8 cellular contexts compared by ENCODE assay signal in genomic region chr15:79970921-79971434, GRCh38. TPM values are rescaled to one million over a fixed set of nuclear protein-coding genes. Genes with fewer than 3 reads are reported as not detected.
DNase-seq lines count a peak whose midpoint lies in the region; ATAC-seq and TF ChIP-seq lines count a peak whose summit lies in the region.

Gene BCL2A1 (minus strand): TSS chr15:79971196. CDS start chr15:79971119, 77 bp downstream.

- intact Hi-C loops in CD4-positive, alpha-beta T cell (cut with DNase I, micrococcal nuclease) = loop anchor here in 1 of 2 experiments (1.0 kb wide), 2 partner anchors 48 to 75 kb away; no protein-coding TSS in a partner anchor
- intact Hi-C loops in activated CD8-positive, alpha-beta T cell treated with anti-CD3 and anti-CD28 coated beads for 36 hours (cut with micrococcal nuclease) = loop anchor here (1.0 kb wide), 1 partner anchor 48 kb away; no protein-coding TSS in a partner anchor
- intact Hi-C loops in sigmoid colon (cut with DNase I) = no loop called here

- 33 to 57% methylated on average over 6 of the region's 6 CpGs for WGBS in sigmoid colon, 2 donors

- no peak for TF ChIP-seq CTCF in CD4-positive, alpha-beta T cell (IDR thresholded peaks at IDR 0.05)
- no peak for TF ChIP-seq CTCF in activated CD8-positive, alpha-beta T cell treated with anti-CD3 and anti-CD28 coated beads for 36 hours (IDR thresholded peaks at IDR 0.05)
- no peak for TF ChIP-seq CTCF in sigmoid colon (IDR thresholded peaks at IDR 0.05)

- H3K4me3 ChIP-seq in sigmoid colon = no peak within 1 kb of the TSS

- H3K27me3 Mint-ChIP-seq in CD4-positive, alpha-beta T cell = no peaks in the 10 kb centered on the region
- no peaks in the 10 kb centered on the region for H3K27me3 Mint-ChIP-seq in activated CD8-positive, alpha-beta T cell treated with anti-CD3 and anti-CD28 coated beads for 36 hours

- peaks cover 3% of the 10 kb centered on the region for H3K36me3 Mint-ChIP-seq in CD4-positive, alpha-beta T cell (ENCODE audit: low read depth)
- peaks cover 28% of the 10 kb centered on the region for H3K36me3 Mint-ChIP-seq in activated CD8-positive, alpha-beta T cell treated with anti-CD3 and anti-CD28 coated beads for 36 hours (ENCODE audit: low read depth)

- TF ChIP-seq POLR2A in sigmoid colon (IDR thresholded peaks at IDR 0.05) = no peak

- no peak for TF ChIP-seq EP300 in sigmoid colon (IDR thresholded peaks at IDR 0.05)

- POLR2A ChIA-PET in CD4-positive, alpha-beta T cell (lab: Charles Lee) = interaction anchor here (0.6 to 6.8 kb wide), 6 partner anchors 17 to 183 kb away, joined by 3 to 135 read pairs (median 6); partner anchors contain the start of genes FAH, MTHFS and ZFAND6
- POLR2A ChIA-PET in activated CD8-positive, alpha-beta T cell treated with anti-CD3 and anti-CD28 coated beads for 36 hours (lab: Charles Lee) = interaction anchor here (0.7 to 4.8 kb wide), 6 partner anchors 11 to 182 kb away, joined by 3 to 47 read pairs (median 6); partner anchors contain the start of genes FAH and MTHFS

- peaks cover 65% of the 10 kb centered on the region for H3K4me1 Mint-ChIP-seq in CD4-positive, alpha-beta T cell (ENCODE audit: low read depth)
- H3K4me1 Mint-ChIP-seq in activated CD8-positive, alpha-beta T cell treated with anti-CD3 and anti-CD28 coated beads for 36 hours (ENCODE audit: low read depth) = peaks cover 48% of the 10 kb centered on the region

- H3K4me3 Mint-ChIP-seq in CD4-positive, alpha-beta T cell = peak within 1 kb of the TSS; percentile 84
- peak within 1 kb of the TSS; percentile 96 for H3K4me3 Mint-ChIP-seq in activated CD8-positive, alpha-beta T cell treated with anti-CD3 and anti-CD28 coated beads for 36 hours

- H3K27ac Mint-ChIP-seq in CD4-positive, alpha-beta T cell = peak within 1 kb of the TSS; percentile 91
- peak within 1 kb of the TSS; percentile 93 for H3K27ac Mint-ChIP-seq in activated CD8-positive, alpha-beta T cell treated with anti-CD3 and anti-CD28 coated beads for 36 hours

- DNase-seq in CD4-positive, alpha-beta T cell = peak in 9 of 10 experiments; percentile 16 to 60 (median 37)
- peak; percentile 82 for DNase-seq in activated CD8-positive, alpha-beta T cell treated with anti-CD3 and anti-CD28 coated beads for 36 hours
- DNase-seq in fibroblast of gingiva (ENCODE audit: low read depth) (peak; percentile 66), sigmoid colon (no peak)
- peak in 3 of 4 experiments; percentile 42 to 51 (median 50) for DNase-seq in stimulated activated CD4-positive, alpha-beta T cell treated with anti-CD3 and anti-CD28 coated beads, Interleukin-1b, Interleukin-23, amount 100 ng/mL, for 24 hours (ENCODE audit: low read depth in 4 of 4, low spot score in 1 of 4)

- H3K36me3 ChIP-seq in KOPT-K1 (ENCODE audit: insufficient read depth, low read length) (no peaks in the 10 kb centered on the region), sigmoid colon (no peaks in the 10 kb centered on the region)

- ATAC-seq in CD4-positive, alpha-beta T cell (ENCODE audit: poor library complexity) = peak; percentile 84
- peak; percentile 60 for ATAC-seq in GM21447 (IDR thresholded peaks at IDR 0.05; ENCODE audit: unreplicated experiment)
- peak; percentile 74 for ATAC-seq in activated CD8-positive, alpha-beta T cell treated with anti-CD3 and anti-CD28 coated beads for 36 hours
- ATAC-seq in HG02571 (IDR thresholded peaks at IDR 0.05; ENCODE audit: unreplicated experiment) = no peak

- no peaks in the 10 kb centered on the region for H3K9me3 ChIP-seq in CD4-positive, alpha-beta T cell (ENCODE audit: control insufficient read depth, low read length)
- H3K9me3 ChIP-seq in KOPT-K1 (ENCODE audit: insufficient read depth, low read length, poor library complexity, severe bottlenecking) = no peaks in the 10 kb centered on the region
- H3K9me3 ChIP-seq in sigmoid colon = no peaks in the 10 kb centered on the region

- no peaks in the 10 kb centered on the region for H3K27me3 ChIP-seq in CD4-positive, alpha-beta T cell (ENCODE audit: control insufficient read depth, insufficient read depth, low read length)
- H3K27me3 ChIP-seq in sigmoid colon = no peaks in the 10 kb centered on the region

- CTCF ChIA-PET in CD4-positive, alpha-beta T cell (lab: Charles Lee) = no interaction called here
- CTCF ChIA-PET in activated CD8-positive, alpha-beta T cell treated with anti-CD3 and anti-CD28 coated beads for 36 hours (lab: Charles Lee) = interaction anchor here (1.4 to 2.2 kb wide), 3 partner anchors 11 to 117 kb away, joined by 3 to 8 read pairs (median 7); no protein-coding TSS in a partner anchor

- H3K27ac ChIP-seq in CD4-positive, alpha-beta T cell (ENCODE audit: low read depth, low read length) = peak within 1 kb of the TSS; percentile 72
- H3K27ac ChIP-seq in KOPT-K1 (ENCODE audit: low read depth, low read length, poor library complexity, severe bottlenecking) (peak within 1 kb of the TSS; percentile 47), sigmoid colon (no peak within 1 kb of the TSS)

- no peaks in the 10 kb centered on the region for H3K9me3 Mint-ChIP-seq in CD4-positive, alpha-beta T cell
- H3K9me3 Mint-ChIP-seq in activated CD8-positive, alpha-beta T cell treated with anti-CD3 and anti-CD28 coated beads for 36 hours = no peaks in the 10 kb centered on the region

- H3K4me1 ChIP-seq in sigmoid colon = no peaks in the 10 kb centered on the region

RNA-seq across cellular contexts. Expression of gene BCL2A1, which starts in this region (rescaled TPM):
- 10 to 100 TPM; 18.7 to 20.0 TPM for total RNA-seq in CD4-positive, alpha-beta T cell
- total RNA-seq in activated CD8-positive, alpha-beta T cell treated with anti-CD3 and anti-CD28 coated beads for 36 hours = 10 to 100 TPM; 47.1 to 47.9 TPM
- 1 to 10 TPM in 1 of 4 donors, not detected in 3; 1.9 TPM for total RNA-seq in sigmoid colon
- polyA plus RNA-seq in sigmoid colon = 10 to 100 TPM in 1 of 3 donors, 1 to 10 TPM in 2; 3.6 to 19.4 (median 9.6) TPM

Comparison
In these comparisons a context has a peak if more than half of its experiments do, and no peak if none do; other contexts are left out.
1. RNA of gene BCL2A1 (total RNA-seq): 47.1 to 47.9 TPM in activated CD8-positive, alpha-beta T cell treated with anti-CD3 and anti-CD28 coated beads for 36 hours and 18.7 to 20.0 TPM in CD4-positive, alpha-beta T cell; 1.9 TPM in sigmoid colon; every median in the first group is over 4 times any median in the second.
2. H3K27ac ChIP-seq: peak in CD4-positive, alpha-beta T cell (single experiment) and KOPT-K1 (single experiment); none in sigmoid colon (0 of 4).